In genomic region chr3:32389577-32389976, GRCh38 we compare ENCODE assay signal across 7 cellular contexts. TPM values are rescaled to one million over a fixed set of nuclear protein-coding genes. Genes with fewer than 3 reads are reported as not detected.
DNase-seq lines count a peak whose midpoint lies in the region; ATAC-seq and TF ChIP-seq lines count a peak whose summit lies in the region.
"Not testable (repeated sequence)": the region's sequence is repeated elsewhere in the genome, so short reads cannot be mapped to it uniquely, and the experiment has no call there.

No MANE protein-coding gene starts in this region.

- POLR2A ChIA-PET in CD8-positive, alpha-beta T cell (lab: Charles Lee) = interaction anchor here (0.6 to 1.5 kb wide), 5 partner anchors 18 to 72 kb away, joined by 3 to 4 read pairs (median 3); no protein-coding TSS in a partner anchor
- POLR2A ChIA-PET in activated CD4-positive, alpha-beta T cell treated with anti-CD3 and anti-CD28 coated beads for 36 hours (lab: Charles Lee) = not testable (repeated sequence)

- TF ChIP-seq POLR2A in NB4 (IDR thresholded peaks at IDR 0.05; ENCODE audit: extremely low read depth, insufficient read length) = not testable (repeated sequence)

- H3K36me3 Mint-ChIP-seq in CD8-positive, alpha-beta T cell = peaks cover 13% of the 10 kb centered on the region
- H3K36me3 Mint-ChIP-seq in activated CD4-positive, alpha-beta T cell treated with anti-CD3 and anti-CD28 coated beads for 36 hours (ENCODE audit: low read depth); activated T-cell treated with anti-CD3 and anti-CD28 coated beads, Interleukin-2, amount 50 U/mL, for 72 hours (ENCODE audit: insufficient read depth in 2 of 2); activated naive CD8-positive, alpha-beta T cell; nephron (ENCODE audit: low read depth): not testable (repeated sequence)

- peaks cover 45% of the 10 kb centered on the region for H3K4me1 Mint-ChIP-seq in CD8-positive, alpha-beta T cell (ENCODE audit: low read depth)
- H3K4me1 Mint-ChIP-seq in activated CD4-positive, alpha-beta T cell treated with anti-CD3 and anti-CD28 coated beads for 36 hours = peaks cover 45% of the 10 kb centered on the region
- H3K4me1 Mint-ChIP-seq in activated T-cell treated with anti-CD3 and anti-CD28 coated beads, Interleukin-2, amount 50 U/mL, for 72 hours (ENCODE audit: low read depth) = peaks cover 47% of the 10 kb centered on the region
- peaks cover 43% of the 10 kb centered on the region for H3K4me1 Mint-ChIP-seq in activated naive CD8-positive, alpha-beta T cell (ENCODE audit: low read depth)
- H3K4me1 Mint-ChIP-seq in nephron = peaks cover 11% of the 10 kb centered on the region

- intact Hi-C loops in CD8-positive, alpha-beta T cell (cut with DNase I, micrococcal nuclease); activated CD4-positive, alpha-beta T cell treated with anti-CD3 and anti-CD28 coated beads for 36 hours (cut with DNase I, micrococcal nuclease): not testable (repeated sequence)

- ATAC-seq in CD8-positive, alpha-beta T cell; activated CD4-positive, alpha-beta T cell treated with anti-CD3 and anti-CD28 coated beads for 36 hours; activated T-cell treated with anti-CD3 and anti-CD28 coated beads, Interleukin-2, amount 50 U/mL, for 72 hours (replicated peaks in 1 of 2): not testable (repeated sequence)

- H3K36me3 ChIP-seq in CD8-positive, alpha-beta T cell (ENCODE audit: insufficient read depth, low read length) = not testable (repeated sequence)

- CTCF ChIA-PET in CD8-positive, alpha-beta T cell (lab: Charles Lee) = interaction anchor here (0.6 to 6.9 kb wide), 7 partner anchors 9 to 127 kb away, joined by 3 to 64 read pairs (median 4); no protein-coding TSS in a partner anchor
- CTCF ChIA-PET in activated CD4-positive, alpha-beta T cell treated with anti-CD3 and anti-CD28 coated beads for 36 hours (lab: Charles Lee) = interaction anchor here (0.8 to 3.0 kb wide), 7 partner anchors 11 to 143 kb away, joined by 3 to 21 read pairs (median 3); no protein-coding TSS in a partner anchor

- not testable (repeated sequence) for H3K9me3 Mint-ChIP-seq in CD8-positive, alpha-beta T cell; activated CD4-positive, alpha-beta T cell treated with anti-CD3 and anti-CD28 coated beads for 36 hours (ENCODE audit: low read depth); activated T-cell treated with anti-CD3 and anti-CD28 coated beads, Interleukin-2, amount 50 U/mL, for 72 hours; activated naive CD8-positive, alpha-beta T cell (ENCODE audit: low read depth); nephron

- not testable (repeated sequence) for H3K4me3 ChIP-seq in CD8-positive, alpha-beta T cell (ENCODE audit: low read depth, low read length); NB4 (ENCODE audit: low read depth, low read length); fibroblast of mammary gland (ENCODE audit: control insufficient read depth, low read depth, low read length)

- H3K9me3 ChIP-seq in CD8-positive, alpha-beta T cell (ENCODE audit: low read length) = not testable (repeated sequence)

- H3K27ac ChIP-seq in CD8-positive, alpha-beta T cell (ENCODE audit: low read depth, low read length) = not testable (repeated sequence)

- peak overlapping the region; percentile 55 for H3K27ac Mint-ChIP-seq in CD8-positive, alpha-beta T cell
- H3K27ac Mint-ChIP-seq in activated CD4-positive, alpha-beta T cell treated with anti-CD3 and anti-CD28 coated beads for 36 hours = peak overlapping the region; percentile 48
- peak overlapping the region; percentile 31 for H3K27ac Mint-ChIP-seq in activated T-cell treated with anti-CD3 and anti-CD28 coated beads, Interleukin-2, amount 50 U/mL, for 72 hours
- H3K27ac Mint-ChIP-seq in activated naive CD8-positive, alpha-beta T cell = peak overlapping the region; percentile 58
- not testable (repeated sequence) for H3K27ac Mint-ChIP-seq in nephron

- H3K4me1 ChIP-seq in CD8-positive, alpha-beta T cell (ENCODE audit: insufficient read depth, low read length) = peaks cover 21% of the 10 kb centered on the region

- DNase-seq in CD8-positive, alpha-beta T cell; activated CD4-positive, alpha-beta T cell treated with anti-CD3 and anti-CD28 coated beads for 36 hours; activated T-cell treated with anti-CD3 and anti-CD28 coated beads, Interleukin-2, amount 50 U/mL, for 72 hours: not testable (repeated sequence)
- DNase-seq in NB4 (ENCODE audit: low read depth) = peak; percentile 67
- DNase-seq in fibroblast of mammary gland (ENCODE audit: low read depth) = peak; percentile 23

- not testable (repeated sequence) for H3K27me3 ChIP-seq in CD8-positive, alpha-beta T cell (ENCODE audit: insufficient read depth, low read length)

- not testable (repeated sequence) for H3K27me3 Mint-ChIP-seq in CD8-positive, alpha-beta T cell (ENCODE audit: low read depth); activated CD4-positive, alpha-beta T cell treated with anti-CD3 and anti-CD28 coated beads for 36 hours; activated T-cell treated with anti-CD3 and anti-CD28 coated beads, Interleukin-2, amount 50 U/mL, for 72 hours (ENCODE audit: low read depth); activated naive CD8-positive, alpha-beta T cell
- peaks cover 29% of the 10 kb centered on the region for H3K27me3 Mint-ChIP-seq in nephron (ENCODE audit: low read depth)

- peak overlapping the region; percentile 3 for H3K4me3 Mint-ChIP-seq in CD8-positive, alpha-beta T cell
- H3K4me3 Mint-ChIP-seq in activated CD4-positive, alpha-beta T cell treated with anti-CD3 and anti-CD28 coated beads for 36 hours = peak overlapping the region; percentile 12
- H3K4me3 Mint-ChIP-seq in activated T-cell treated with anti-CD3 and anti-CD28 coated beads, Interleukin-2, amount 50 U/mL, for 72 hours = peak overlapping the region; percentile 34 to 37
- H3K4me3 Mint-ChIP-seq in activated naive CD8-positive, alpha-beta T cell = peak overlapping the region; percentile 44
- H3K4me3 Mint-ChIP-seq in nephron = peak overlapping the region in 2 of 3 experiments; percentile 34 to 36

- not testable (repeated sequence) for TF ChIP-seq CTCF in CD8-positive, alpha-beta T cell (IDR thresholded peaks at IDR 0.05); NB4 (IDR thresholded peaks at IDR 0.05; ENCODE audit: low read depth, low read length); fibroblast of mammary gland (conservative IDR thresholded peaks at IDR 0.05; ENCODE audit: control insufficient read depth, insufficient read depth, low read depth, low read length); nephron (IDR thresholded peaks at IDR 0.05; ENCODE audit: unreplicated experiment in 3 of 3)

RNA-seq across cellular contexts. Expression of gene CMTM7, which starts 2.1 kb away (rescaled TPM):
- total RNA-seq in CD8-positive, alpha-beta T cell = 10 to 100 TPM; 18.8 to 19.5 TPM
- 10 to 100 TPM; 41.1 to 67.0 TPM for total RNA-seq in activated CD4-positive, alpha-beta T cell treated with anti-CD3 and anti-CD28 coated beads for 36 hours
- total RNA-seq in activated T-cell treated with anti-CD3 and anti-CD28 coated beads, Interleukin-2, amount 50 U/mL, for 72 hours = 10 to 100 TPM; 61.0 to 72.3 TPM
